In the genomic region with DNA sequence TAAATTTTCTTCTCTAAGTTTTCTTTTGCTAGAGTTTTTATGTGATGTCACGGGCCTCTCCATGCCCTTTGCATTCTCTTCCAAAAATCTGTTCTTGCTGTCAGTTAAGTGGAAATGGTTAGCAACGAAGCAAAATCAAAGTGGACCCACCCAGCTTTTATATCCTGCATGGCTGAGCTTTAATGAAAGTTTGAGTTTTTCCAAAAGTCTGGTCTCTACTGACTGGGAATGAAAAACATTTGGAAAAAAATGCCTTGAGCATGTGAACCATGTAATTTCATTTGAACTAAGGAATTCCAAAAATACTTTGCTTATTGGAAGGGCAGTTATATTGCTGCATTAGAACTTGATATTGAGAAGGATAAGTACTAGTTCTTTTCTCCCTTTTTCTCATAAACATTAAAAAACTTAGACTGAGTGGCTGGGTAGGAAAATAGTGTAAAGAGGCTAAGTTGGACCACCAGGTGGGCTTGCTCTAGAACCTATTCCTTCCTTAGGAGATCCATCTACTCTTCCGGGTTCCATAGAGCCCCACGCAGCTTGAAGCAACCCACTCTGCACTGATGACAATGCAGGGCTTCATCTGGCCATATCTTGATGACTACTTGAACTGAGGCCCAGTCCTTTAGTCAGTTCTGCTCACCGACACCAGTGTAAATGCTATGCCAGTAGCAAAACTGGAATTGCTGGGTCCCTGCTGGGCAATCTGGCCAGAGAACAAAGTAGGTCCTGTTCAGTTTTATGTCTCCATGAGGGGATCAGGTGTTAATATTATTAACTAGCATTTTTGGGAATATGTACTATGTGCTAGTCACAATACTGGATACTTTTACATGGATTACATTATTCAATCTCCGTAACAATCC, we compare ENCODE assay signal across 22 cellular contexts. TPM values are rescaled to one million over a fixed set of nuclear protein-coding genes. Genes with fewer than 3 reads are reported as not detected.
DNase-seq lines count a peak whose midpoint lies in the region; ATAC-seq and TF ChIP-seq lines count a peak whose summit lies in the region.
"Had no signal": no experiment of that assay in that cellular context is flagged by ENCODE, and none has a peak within 500 bp of the region (broad histone marks: within the 10 kb centered on the region; RNA-seq: fewer than 3 reads in every experiment).

No MANE protein-coding gene starts in this region.

- H3K4me3 ChIP-seq in GM23248: no peak overlapping the region
- H3K4me3 ChIP-seq: gastroesophageal sphincter had no signal

- in situ Hi-C loops in GM23248 (cut with MboI): no loop called here

- H3K4me1 ChIP-seq in GM23248 (ENCODE audit: insufficient read depth): 0 out of 2 replicates have a peak, but pooled peaks cover 5% of the 10 kb centered on the region

- H3K9me3 Mint-ChIP-seq in chondrocyte (ENCODE audit: low read depth): no peaks in the 10 kb centered on the region
- H3K9me3 Mint-ChIP-seq in osteocyte (ENCODE audit: unreplicated experiment): no peaks in the 10 kb centered on the region
- peaks cover 0 to 3% of the 10 kb centered on the region in 2 donors for H3K9me3 Mint-ChIP-seq in stimulated activated naive CD8-positive, alpha-beta T cell treated with anti-CD3 and anti-CD28 coated beads, Interleukin-15, amount 100 ng/mL, for 72 hours
- H3K9me3 Mint-ChIP-seq: activated naive CD4-positive, alpha-beta T cell treated with anti-CD3 and anti-CD28 coated beads, Interleukin-2, amount 50 U/mL, for 24 hours; effector memory CD8-positive, alpha-beta T cell; stimulated activated effector memory CD8-positive, alpha-beta T cell treated with anti-CD3 and anti-CD28 coated beads, Interleukin-12 subunit alpha, Interleukin-12 subunit beta, amount 100 ng/mL, for 72 hours had no signal

- no peaks in the 10 kb centered on the region for H3K27me3 ChIP-seq in GM23248 (replicated peaks; ENCODE audit: insufficient read depth)
- H3K27me3 ChIP-seq: gastroesophageal sphincter had no signal

- 57% methylated on average over 6 of the region's 6 CpGs for WGBS in GM23248 (ENCODE audit: low coverage in 1 of 2, low lambda C conversion rate in 2 of 2, missing lambda C conversion rate in 2 of 2), 2 experiments

- no peaks in the 10 kb centered on the region for H3K9me3 ChIP-seq in GM23248 (ENCODE audit: low read depth)
- H3K9me3 ChIP-seq: gastroesophageal sphincter had no signal

- peaks cover 39% of the 10 kb centered on the region for H3K4me1 Mint-ChIP-seq in chondrocyte (ENCODE audit: low read depth)
- peaks cover 33% of the 10 kb centered on the region for H3K4me1 Mint-ChIP-seq in osteocyte (ENCODE audit: unreplicated experiment)
- H3K4me1 Mint-ChIP-seq in stimulated activated naive CD8-positive, alpha-beta T cell treated with anti-CD3 and anti-CD28 coated beads, Interleukin-15, amount 100 ng/mL, for 72 hours: peaks cover 26% of the 10 kb centered on the region

- peak overlapping the region; percentile 73 for H3K27ac Mint-ChIP-seq in chondrocyte (ENCODE audit: unreplicated experiment)
- peak overlapping the region; percentile 59 for H3K27ac Mint-ChIP-seq in osteocyte (ENCODE audit: unreplicated experiment)
- H3K27ac Mint-ChIP-seq in stimulated activated naive CD8-positive, alpha-beta T cell treated with anti-CD3 and anti-CD28 coated beads, Interleukin-15, amount 100 ng/mL, for 72 hours: no peak overlapping the region
- H3K27ac Mint-ChIP-seq: activated CD8-positive, alpha-beta memory T cell treated with anti-CD3 and anti-CD28 coated beads, Interleukin-2, amount 10 ng/mL, durations not matched to agents 7 days and 5 days; effector memory CD8-positive, alpha-beta T cell; IgD-negative memory B cell; stimulated activated effector memory CD8-positive, alpha-beta T cell treated with anti-CD3 and anti-CD28 coated beads, Interleukin-12 subunit alpha, Interleukin-12 subunit beta, amount 100 ng/mL, for 72 hours had no signal

- no peaks in the 10 kb centered on the region for H3K36me3 ChIP-seq in GM23248 (ENCODE audit: low read depth)
- H3K36me3 ChIP-seq: gastroesophageal sphincter, WERI-Rb-1 had no signal

- H3K27me3 Mint-ChIP-seq in chondrocyte (ENCODE audit: low read depth) (no peaks in the 10 kb centered on the region), osteocyte (ENCODE audit: unreplicated experiment) (no peaks in the 10 kb centered on the region)
- H3K27me3 Mint-ChIP-seq in stimulated activated naive CD8-positive, alpha-beta T cell treated with anti-CD3 and anti-CD28 coated beads, Interleukin-15, amount 100 ng/mL, for 72 hours: no peaks in the 10 kb centered on the region
- H3K27me3 Mint-ChIP-seq: activated CD8-positive, alpha-beta memory T cell treated with anti-CD3 and anti-CD28 coated beads, Interleukin-2, amount 10 ng/mL, durations not matched to agents 7 days and 5 days; activated naive CD4-positive, alpha-beta T cell treated with anti-CD3 and anti-CD28 coated beads, Interleukin-2, amount 50 U/mL, for 24 hours; effector memory CD8-positive, alpha-beta T cell; IgD-negative memory B cell had no signal

- no peak overlapping the region for H3K27ac ChIP-seq in GM23248
- H3K27ac ChIP-seq: WERI-Rb-1 had no signal

- no peak overlapping the region for H2AFZ ChIP-seq in GM23248

- no peaks in the 10 kb centered on the region for H3K9me2 ChIP-seq in GM23248 (ENCODE audit: insufficient read depth)

- H3K4me2 ChIP-seq in GM23248 (ENCODE audit: unreplicated experiment): peak overlapping the region; percentile 19

- no peak overlapping the region for H3K4me3 Mint-ChIP-seq in chondrocyte (ENCODE audit: unreplicated experiment)
- H3K4me3 Mint-ChIP-seq in osteocyte (ENCODE audit: unreplicated experiment): no peak overlapping the region
- no peak overlapping the region for H3K4me3 Mint-ChIP-seq in stimulated activated naive CD8-positive, alpha-beta T cell treated with anti-CD3 and anti-CD28 coated beads, Interleukin-15, amount 100 ng/mL, for 72 hours
- H3K4me3 Mint-ChIP-seq: activated CD8-positive, alpha-beta memory T cell treated with anti-CD3 and anti-CD28 coated beads, Interleukin-2, amount 10 ng/mL, durations not matched to agents 7 days and 5 days; activated naive CD4-positive, alpha-beta T cell treated with anti-CD3 and anti-CD28 coated beads, Interleukin-2, amount 50 U/mL, for 24 hours; effector memory CD8-positive, alpha-beta T cell; IgD-negative memory B cell; stimulated activated effector memory CD8-positive, alpha-beta T cell treated with anti-CD3 and anti-CD28 coated beads, Interleukin-12 subunit alpha, Interleukin-12 subunit beta, amount 100 ng/mL, for 72 hours had no signal

- H3K79me2 ChIP-seq in GM23248 (ENCODE audit: insufficient read depth): no peaks in the 10 kb centered on the region

- ATAC-seq in stimulated activated naive CD8-positive, alpha-beta T cell treated with anti-CD3 and anti-CD28 coated beads, Interleukin-15, amount 100 ng/mL, for 72 hours: no peak
- ATAC-seq: activated CD8-positive, alpha-beta memory T cell treated with anti-CD3 and anti-CD28 coated beads, Interleukin-2, amount 10 ng/mL, durations not matched to agents 7 days and 5 days; effector memory CD8-positive, alpha-beta T cell; esophagus mucosa; stimulated activated effector memory CD8-positive, alpha-beta T cell treated with anti-CD3 and anti-CD28 coated beads, Interleukin-12 subunit alpha, Interleukin-12 subunit beta, amount 100 ng/mL, for 72 hours had no signal

- TF ChIP-seq CTCF in chondrocyte (IDR thresholded peaks at IDR 0.05) (no peak), osteocyte (IDR thresholded peaks at IDR 0.05) (no peak)

- H3K36me3 Mint-ChIP-seq in chondrocyte (ENCODE audit: low read depth) (peaks cover 2% of the 10 kb centered on the region), osteocyte (ENCODE audit: unreplicated experiment) (peaks cover 2% of the 10 kb centered on the region)
- H3K36me3 Mint-ChIP-seq: activated naive CD4-positive, alpha-beta T cell treated with anti-CD3 and anti-CD28 coated beads, Interleukin-2, amount 50 U/mL, for 24 hours; stimulated activated effector memory CD8-positive, alpha-beta T cell treated with anti-CD3 and anti-CD28 coated beads, Interleukin-12 subunit alpha, Interleukin-12 subunit beta, amount 100 ng/mL, for 72 hours had no signal

- no peak overlapping the region for H3K9ac ChIP-seq in GM23248

- H4K20me1 ChIP-seq in GM23248 (ENCODE audit: insufficient read depth): no peaks in the 10 kb centered on the region

- DNase-seq in AG20443 (ENCODE audit: low spot score) (peak; percentile 23), GM23248 (peak; percentile 23), chondrocyte (ENCODE audit: low spot score) (no peak), osteocyte (ENCODE audit: extremely low spot score, unreplicated experiment) (no peak), OCI-M2 (lab: John Stamatoyannopoulos, UW; ENCODE audit: unreplicated experiment) (no peak), SKM-1 treated with dmso at 0.1 percent for 144 hours (lab: John Stamatoyannopoulos, UW; ENCODE audit: unreplicated experiment) (no peak), NCI-H2081 (lab: John Stamatoyannopoulos, UW) (no peak)
- no peak for DNase-seq in stimulated activated naive CD8-positive, alpha-beta T cell treated with anti-CD3 and anti-CD28 coated beads, Interleukin-15, amount 100 ng/mL, for 72 hours
- DNase-seq: activated CD4-positive, alpha-beta T cell treated with anti-CD3 and anti-CD28 coated beads, Interleukin-2, amount 50 U/mL, for 1 hour; activated CD8-positive, alpha-beta memory T cell treated with anti-CD3 and anti-CD28 coated beads, Interleukin-2, amount 10 ng/mL, durations not matched to agents 7 days and 5 days; effector memory CD8-positive, alpha-beta T cell; NCI-H1105 treated with DMSO at 0.1 percent for 48 hours; NCI-H2029 treated with DMSO at 0.1 percent for 48 hours; occipital lobe; stimulated activated CD4-positive, alpha-beta T cell treated with anti-CD3 and anti-CD28 coated beads, Interleukin-2, amount 100 ng/mL, for 48 hours; T-helper 9 cell had no signal

- H3F3A ChIP-seq in GM23248 (ENCODE audit: insufficient read depth): no peaks in the 10 kb centered on the region

RNA-seq across cellular contexts. Expression of a gene that starts 17.4 kb away (rescaled TPM):
- total RNA-seq in GM23248 (2014; rRNA removed; shearing (Covaris generic)): 39.6 and 48.7 TPM in 2 replicates
- polyA plus RNA-seq in GM23248 (2016; fragmentation: Nextera tagmentation; extraction: Ambion mirVana): 13.0 and 13.7 TPM in 2 replicates
- 34.4 to 40.7 TPM (median 39.3 TPM) in 3 replicates for total RNA-seq in chondrocyte
- total RNA-seq in osteocyte: 52.4 and 54.7 TPM in 2 replicates

Comparison
In these comparisons a context has a peak if more than half of its experiments do, and no peak if none do; other contexts are left out.
1. DNase-seq: peak in AG20443 (single experiment) and GM23248 (single experiment); none in chondrocyte (single experiment), osteocyte (single experiment), OCI-M2 (single experiment), stimulated activated naive CD8-positive, alpha-beta T cell treated with anti-CD3 and anti-CD28 coated beads, Interleukin-15, amount 100 ng/mL, for 72 hours (0 of 2), SKM-1 treated with dmso at 0.1 percent for 144 hours (single experiment) and NCI-H2081 (0 of 2).
2. H3K27ac Mint-ChIP-seq: peak in chondrocyte (single experiment) and osteocyte (single experiment); none in stimulated activated naive CD8-positive, alpha-beta T cell treated with anti-CD3 and anti-CD28 coated beads, Interleukin-15, amount 100 ng/mL, for 72 hours (0 of 2).